ENCODE assay signal across 17 cellular contexts in the genomic region with DNA sequence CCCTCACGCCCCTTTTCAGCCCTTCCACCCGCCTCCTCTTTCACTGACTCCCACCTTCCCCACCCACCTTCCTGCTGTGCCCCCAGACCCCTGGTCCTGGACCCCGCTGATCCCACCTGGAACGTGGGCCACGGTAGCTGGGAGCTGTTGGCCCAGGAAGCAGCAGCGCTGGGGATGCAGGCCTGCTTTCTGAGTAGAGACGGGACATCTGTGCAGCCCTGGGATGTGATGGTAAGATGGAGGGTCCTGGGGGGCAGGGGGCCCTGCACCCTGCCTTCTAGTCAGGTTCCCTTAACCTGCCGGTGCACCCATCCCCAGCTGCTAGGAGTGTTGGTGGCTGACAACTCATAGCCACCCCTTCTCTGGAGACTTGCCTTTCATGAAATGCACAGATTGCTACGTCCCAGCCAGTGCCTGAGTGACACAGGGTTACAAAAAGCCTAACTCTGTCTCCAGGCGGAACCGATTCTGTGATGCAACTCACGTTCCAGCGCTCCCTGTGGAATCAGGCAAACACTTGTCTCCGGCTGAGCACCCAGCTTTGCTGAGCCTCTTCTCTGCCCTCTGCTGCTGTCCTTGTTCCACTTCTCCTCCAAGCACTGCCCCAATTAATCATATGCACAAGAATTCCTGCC. TPM values are rescaled to one million over a fixed set of nuclear protein-coding genes. Genes with fewer than 3 reads are reported as not detected.
A peak's percentile ranks its signal among the peaks of the same experiment; 100 is the strongest.
DNase-seq lines count a peak whose midpoint lies in the region; ATAC-seq and TF ChIP-seq lines count a peak whose summit lies in the region.
"Had no signal": no experiment of that assay in that cellular context is flagged by ENCODE, and none has a peak within 500 bp of the region (broad histone marks: within the 10 kb centered on the region; RNA-seq: fewer than 3 reads in every experiment).

No MANE protein-coding gene starts in this region.

- intact Hi-C loops in thyroid gland (cut with DNase I), result no loop called here

- TF ChIP-seq CTCF in endodermal cell (conservative IDR thresholded peaks at IDR 0.05), result no peak
- peak in 2 of 6 experiments; percentile 21 to 22 for TF ChIP-seq CTCF in thyroid gland (IDR thresholded peaks at IDR 0.05)
- TF ChIP-seq CTCF in WERI-Rb-1 (IDR thresholded peaks at IDR 0.05; ENCODE audit: low read depth, low read length), result no peak

- H3K4me1 ChIP-seq in endodermal cell (ENCODE audit: control insufficient read depth, insufficient read depth, low read length) (no peaks in the 10 kb centered on the region), thyroid gland (no peaks in the 10 kb centered on the region)
- H3K4me1 ChIP-seq: BLaER1 treated with 17β-estradiol and CSF1 and Interleukin-3, amounts not matched to agents 10 nM and 100 nM had no signal

- H3K27me3 ChIP-seq in endodermal cell (ENCODE audit: control insufficient read depth, insufficient read depth, low read length, poor library complexity, severe bottlenecking), result peaks cover 4% of the 10 kb centered on the region
- no peaks in the 10 kb centered on the region for H3K27me3 ChIP-seq in thyroid gland
- H3K27me3 ChIP-seq in WERI-Rb-1 (ENCODE audit: insufficient read depth, low read depth, severe bottlenecking), result peaks cover 91% of the 10 kb centered on the region
- H3K27me3 ChIP-seq: BLaER1 treated with 17β-estradiol and CSF1 and Interleukin-3, amounts not matched to agents 10 nM and 100 nM had no signal

- WGBS in endodermal cell (ENCODE audit: insufficient coverage in 1 of 2, insufficient read length in 1 of 2), 2 experiments, result 84 to 87% methylated on average over 10 to 14 of the region's 14 CpGs
- WGBS in thyroid gland, 2 donors, result 64 to 69% methylated on average over 14 of the region's 14 CpGs

- H3K27ac Mint-ChIP-seq in activated CD8-positive, alpha-beta memory T cell treated with anti-CD3 and anti-CD28 coated beads, Interleukin-2, amount 10 ng/mL, durations not matched to agents 7 days and 5 days, result no peak overlapping the region
- no peak overlapping the region for H3K27ac Mint-ChIP-seq in endodermal cell

- TF ChIP-seq POLR2A in thyroid gland (IDR thresholded peaks at IDR 0.05), result no peak

- H3K4me1 Mint-ChIP-seq in activated CD8-positive, alpha-beta memory T cell treated with anti-CD3 and anti-CD28 coated beads, Interleukin-2, amount 10 ng/mL, durations not matched to agents 7 days and 5 days, result peaks cover 26% of the 10 kb centered on the region
- H3K4me1 Mint-ChIP-seq in endodermal cell, result no peaks in the 10 kb centered on the region

- no peak overlapping the region for H3K9ac ChIP-seq in endodermal cell (ENCODE audit: extremely low read depth, low read length, poor library complexity, severe bottlenecking)
- H3K9ac ChIP-seq: BLaER1 treated with 17β-estradiol and CSF1 and Interleukin-3, amounts not matched to agents 10 nM and 100 nM had no signal

- no peak overlapping the region for H3K4me3 Mint-ChIP-seq in activated CD8-positive, alpha-beta memory T cell treated with anti-CD3 and anti-CD28 coated beads, Interleukin-2, amount 10 ng/mL, durations not matched to agents 7 days and 5 days
- no peak overlapping the region for H3K4me3 Mint-ChIP-seq in endodermal cell
- H3K4me3 Mint-ChIP-seq: CD8-positive, alpha-beta memory T cell had no signal

- H3K36me3 ChIP-seq in endodermal cell (ENCODE audit: control insufficient read depth, insufficient read depth, low read length), result no peaks in the 10 kb centered on the region
- H3K36me3 ChIP-seq in thyroid gland, result peaks cover 6 to 11% of the 10 kb centered on the region in 2 donors
- no peaks in the 10 kb centered on the region for H3K36me3 ChIP-seq in WERI-Rb-1

- peak; percentile 15 for DNase-seq in activated CD8-positive, alpha-beta memory T cell treated with anti-CD3 and anti-CD28 coated beads, Interleukin-2, amount 50 U/mL, for 48 hours
- DNase-seq in activated CD8-positive, alpha-beta memory T cell treated with anti-CD3 and anti-CD28 coated beads, Interleukin-2, amount 10 ng/mL, durations not matched to agents 7 days and 5 days, result no peak
- peak; percentile 53 for DNase-seq in endodermal cell
- peak; percentile 57 for DNase-seq in mesenteric fat pad (ENCODE audit: low spot score)
- peak; percentile 67 to 74 for DNase-seq in thyroid gland
- no peak for DNase-seq in WERI-Rb-1
- DNase-seq: CD8-positive, alpha-beta memory T cell; DMS79; NCI-H146; NCI-H2081; NCI-H524; PC-9 had no signal

- ATAC-seq in activated CD8-positive, alpha-beta memory T cell treated with anti-CD3 and anti-CD28 coated beads, Interleukin-2, amount 10 ng/mL, durations not matched to agents 7 days and 5 days, result no peak
- ATAC-seq in HG03457 (IDR thresholded peaks at IDR 0.05; ENCODE audit: unreplicated experiment), result no peak
- ATAC-seq in HG03439 (IDR thresholded peaks at IDR 0.05; ENCODE audit: unreplicated experiment), result no peak
- ATAC-seq: HCT116, K562 had no signal

- H3K4me3 ChIP-seq in endodermal cell (ENCODE audit: low read length) (no peak overlapping the region), thyroid gland (replicated peaks in 1 of 3) (no peak overlapping the region), WERI-Rb-1 (ENCODE audit: low read depth, low read length) (no peak overlapping the region)
- H3K4me3 ChIP-seq: BLaER1 treated with 17β-estradiol and CSF1 and Interleukin-3, amounts not matched to agents 10 nM and 100 nM; K562; PC-9 had no signal

- H3K27ac ChIP-seq in endodermal cell (ENCODE audit: low read depth, low read length) (no peak overlapping the region), thyroid gland (no peak overlapping the region), WERI-Rb-1 (no peak overlapping the region)
- H3K27ac ChIP-seq: BLaER1 treated with 17β-estradiol and CSF1 and Interleukin-3, amounts not matched to agents 10 nM and 100 nM; PC-9 had no signal

- H3K9me3 ChIP-seq in endodermal cell (ENCODE audit: control insufficient read depth, low read length) (peaks cover 9% of the 10 kb centered on the region), thyroid gland (no peaks in the 10 kb centered on the region), WERI-Rb-1 (ENCODE audit: severe bottlenecking) (peaks cover 29% of the 10 kb centered on the region)

- H3K27me3 Mint-ChIP-seq in activated CD8-positive, alpha-beta memory T cell treated with anti-CD3 and anti-CD28 coated beads, Interleukin-2, amount 10 ng/mL, durations not matched to agents 7 days and 5 days, result no peaks in the 10 kb centered on the region
- H3K27me3 Mint-ChIP-seq in endodermal cell (ENCODE audit: insufficient read depth), result peaks cover 5% of the 10 kb centered on the region
- H3K27me3 Mint-ChIP-seq: CD8-positive, alpha-beta memory T cell had no signal

- CTCF ChIA-PET in activated CD8-positive, alpha-beta memory T cell treated with anti-CD3 and anti-CD28 coated beads, Interleukin-2, amount 10 ng/mL, durations not matched to agents 7 days and 5 days (lab: Charles Lee), result interaction anchor here (1.1 to 1.5 kb wide), 4 partner anchors 12 to 63 kb away, joined by 4 to 5 read pairs (median 4); no protein-coding TSS in a partner anchor

- H3K36me3 Mint-ChIP-seq in activated CD8-positive, alpha-beta memory T cell treated with anti-CD3 and anti-CD28 coated beads, Interleukin-2, amount 10 ng/mL, durations not matched to agents 7 days and 5 days, result peaks cover 95% of the 10 kb centered on the region
- no peaks in the 10 kb centered on the region for H3K36me3 Mint-ChIP-seq in endodermal cell (ENCODE audit: low read depth)

- no peaks in the 10 kb centered on the region for H3K9me3 Mint-ChIP-seq in activated CD8-positive, alpha-beta memory T cell treated with anti-CD3 and anti-CD28 coated beads, Interleukin-2, amount 10 ng/mL, durations not matched to agents 7 days and 5 days (ENCODE audit: low read depth)
- H3K9me3 Mint-ChIP-seq in endodermal cell, result peaks cover 29% of the 10 kb centered on the region

RNA-seq across cellular contexts. Expression of a gene that starts 15.0 kb away (rescaled TPM):
- 100 to 1,000 TPM; 276 to 383 TPM for total RNA-seq in activated CD8-positive, alpha-beta memory T cell treated with anti-CD3 and anti-CD28 coated beads, Interleukin-2, amount 10 ng/mL, durations not matched to agents 7 days and 5 days
- not detected for total RNA-seq in endodermal cell
- not detected for polyA plus RNA-seq in endodermal cell (2013, experiment 1 of 2)
- not detected for polyA plus RNA-seq in endodermal cell (2013, experiment 2 of 2)
- 36.6 TPM for total RNA-seq in mesenteric fat pad
- 1 to 10 TPM; 2.7 to 9.1 (median 6.0) TPM for total RNA-seq in thyroid gland

RNA-seq across cellular contexts. Expression of a gene that starts 25.1 kb away (rescaled TPM):
- total RNA-seq in activated CD8-positive, alpha-beta memory T cell treated with anti-CD3 and anti-CD28 coated beads, Interleukin-2, amount 10 ng/mL, durations not matched to agents 7 days and 5 days, result 100 to 1,000 TPM; 290 to 394 TPM
- total RNA-seq in endodermal cell (under 1 TPM; 0.64 to 0.84 TPM), mesenteric fat pad (34.7 TPM), thyroid gland (1 to 10 TPM; 3.0 to 7.4 (median 5.7) TPM)
- 0.32 TPM for polyA plus RNA-seq in endodermal cell (2013, experiment 1 of 2)
- polyA plus RNA-seq in endodermal cell (2013, experiment 2 of 2), result 0.29 TPM

RNA-seq across cellular contexts. Expression of a gene that starts 56.6 kb away (rescaled TPM):
- total RNA-seq in activated CD8-positive, alpha-beta memory T cell treated with anti-CD3 and anti-CD28 coated beads, Interleukin-2, amount 10 ng/mL, durations not matched to agents 7 days and 5 days, result 100 to 1,000 TPM; 161 to 292 TPM
- total RNA-seq in endodermal cell (not detected), mesenteric fat pad (53.4 TPM), thyroid gland (1 to 10 TPM; 5.5 to 9.2 (median 7.0) TPM)
- polyA plus RNA-seq in endodermal cell (2013, experiment 1 of 2), result not detected
- polyA plus RNA-seq in endodermal cell (2013, experiment 2 of 2), result not detected

Comparison
In these comparisons a context has a peak if more than half of its experiments do, and no peak if none do; other contexts are left out.
1. DNase-seq: peak in activated CD8-positive, alpha-beta memory T cell treated with anti-CD3 and anti-CD28 coated beads, Interleukin-2, amount 50 U/mL, for 48 hours (single experiment), endodermal cell (single experiment), mesenteric fat pad (single experiment) and thyroid gland (2 of 2); none in activated CD8-positive, alpha-beta memory T cell treated with anti-CD3 and anti-CD28 coated beads, Interleukin-2, amount 10 ng/mL, durations not matched to agents 7 days and 5 days (single experiment) and WERI-Rb-1 (single experiment).
2. RNA of a gene that starts 56.6 kb away (total RNA-seq): 161 to 292 TPM in activated CD8-positive, alpha-beta memory T cell treated with anti-CD3 and anti-CD28 coated beads, Interleukin-2, amount 10 ng/mL, durations not matched to agents 7 days and 5 days, 53.4 TPM in mesenteric fat pad (single experiment) and 5.5 to 9.2 TPM in thyroid gland; not detected in endodermal cell; every median in the first group is over 4 times any median in the second.